ENCODE assay signal across 6 cellular contexts in genomic region chr19:5623397-5624153, GRCh38. TPM values are rescaled to one million over a fixed set of nuclear protein-coding genes. Genes with fewer than 3 reads are reported as not detected.
DNase-seq lines count a peak whose midpoint lies in the region; ATAC-seq, FAIRE-seq and TF ChIP-seq lines count a peak whose summit lies in the region.

No MANE protein-coding gene starts in this region.

- H3K27ac Mint-ChIP-seq in activated naive CD8-positive, alpha-beta T cell treated with anti-CD3 and anti-CD28 coated beads for 36 hours, result peak overlapping the region; percentile 100

- peak overlapping the region; percentile 100 for H3K4me3 ChIP-seq in mesodermal cell (ENCODE audit: extremely low read depth, insufficient read depth, low read length, poor library complexity, severe bottlenecking)

- peaks cover 66% of the 10 kb centered on the region for H3K36me3 ChIP-seq in mesodermal cell (ENCODE audit: control insufficient read depth, insufficient read depth, low read length)

- H3K4me3 Mint-ChIP-seq in activated naive CD8-positive, alpha-beta T cell treated with anti-CD3 and anti-CD28 coated beads for 36 hours, result peak overlapping the region; percentile 100

- H3K9me3 Mint-ChIP-seq in activated naive CD8-positive, alpha-beta T cell treated with anti-CD3 and anti-CD28 coated beads for 36 hours, result no peaks in the 10 kb centered on the region

- DNase-seq in activated CD4-positive, CD25-positive, alpha-beta regulatory T cell treated with anti-CD3 and anti-CD28 coated beads, Interleukin-2, amount 50 U/mL, for 72 hours, result peak; percentile 32
- DNase-seq in activated CD4-positive, CD25-positive, alpha-beta regulatory T cell (lab: John Stamatoyannopoulos, UW), result no peak
- peak; percentile 7 for DNase-seq in activated naive CD8-positive, alpha-beta T cell treated with anti-CD3 and anti-CD28 coated beads for 36 hours
- no peak for DNase-seq in GM12891 (ENCODE audit: insufficient read length, low spot score)

- FAIRE-seq in GM12891 (lab: Jason Lieb, UNC), result no peak

- peaks cover 61% of the 10 kb centered on the region for H3K4me1 Mint-ChIP-seq in activated naive CD8-positive, alpha-beta T cell treated with anti-CD3 and anti-CD28 coated beads for 36 hours

- ATAC-seq in HG03565 (IDR thresholded peaks at IDR 0.05; ENCODE audit: unreplicated experiment), result no peak

- peak overlapping the region; percentile 95 for H3K27ac ChIP-seq in mesodermal cell (ENCODE audit: low read depth, low read length, severe bottlenecking)

- peaks cover 68% of the 10 kb centered on the region for H3K36me3 Mint-ChIP-seq in activated naive CD8-positive, alpha-beta T cell treated with anti-CD3 and anti-CD28 coated beads for 36 hours

- 0 to 1% methylated on average over 24 to 45 of the region's 55 CpGs for WGBS in mesodermal cell (ENCODE audit: insufficient coverage in 2 of 2), 2 experiments

- H3K9me3 ChIP-seq in mesodermal cell (ENCODE audit: control insufficient read depth, low read length), result no peaks in the 10 kb centered on the region

- TF ChIP-seq POLR2A in GM12891 (IDR thresholded peaks at IDR 0.05; ENCODE audit: low read depth, low read length), result no peak

- peaks cover 6% of the 10 kb centered on the region for H3K27me3 Mint-ChIP-seq in activated naive CD8-positive, alpha-beta T cell treated with anti-CD3 and anti-CD28 coated beads for 36 hours

- H3K4me1 ChIP-seq in mesodermal cell (ENCODE audit: control insufficient read depth, insufficient read depth, low read length, poor library complexity, severe bottlenecking), result peaks cover 38% of the 10 kb centered on the region

TF ChIP-seq in GM12891, 5 proteins besides CTCF, POLR2A, EP300 and RAD21:
- TF ChIP-seq SPI1 (IDR thresholded peaks at IDR 0.05; ENCODE audit: low read depth, low read length) (no peak), POU2F2 (IDR thresholded peaks at IDR 0.05; ENCODE audit: low read depth, low read length) (no peak), POLR2AphosphoS5 (IDR thresholded peaks at IDR 0.05; ENCODE audit: low read depth, low read length) (no peak), PAX5 (IDR thresholded peaks at IDR 0.05; ENCODE audit: insufficient read depth, low read length, severe bottlenecking) (no peak), TAF1 (IDR thresholded peaks at IDR 0.05; ENCODE audit: low read depth, low read length) (no peak)

RNA-seq across cellular contexts. Expression of gene SAFB, which starts 0.7 kb away (rescaled TPM):
- total RNA-seq in activated naive CD8-positive, alpha-beta T cell treated with anti-CD3 and anti-CD28 coated beads for 36 hours, result 100 to 1,000 TPM; 123 to 133 TPM
- 67.5 TPM for polyA plus RNA-seq in mesodermal cell (2013, experiment 1 of 2)
- 70.8 TPM for polyA plus RNA-seq in mesodermal cell (2013, experiment 2 of 2)
- polyA plus RNA-seq in GM12891 (2012; ENCODE audit: low read depth, missing spikeins), result 52.4 TPM

RNA-seq across cellular contexts. Expression of gene SAFB2, which starts 1.0 kb away (rescaled TPM):
- 10 to 100 TPM; 79.5 to 84.1 TPM for total RNA-seq in activated naive CD8-positive, alpha-beta T cell treated with anti-CD3 and anti-CD28 coated beads for 36 hours
- polyA plus RNA-seq in mesodermal cell (2013, experiment 1 of 2), result 34.8 TPM
- polyA plus RNA-seq in mesodermal cell (2013, experiment 2 of 2), result 33.0 TPM
- polyA plus RNA-seq in GM12891 (2012; ENCODE audit: low read depth, missing spikeins), result 33.3 TPM

RNA-seq across cellular contexts. Expression of gene TINCR, which starts 55.8 kb away (rescaled TPM):
- under 1 TPM; 0.29 to 0.34 TPM for total RNA-seq in activated naive CD8-positive, alpha-beta T cell treated with anti-CD3 and anti-CD28 coated beads for 36 hours
- 0.63 TPM for polyA plus RNA-seq in mesodermal cell (2013, experiment 1 of 2)
- polyA plus RNA-seq in mesodermal cell (2013, experiment 2 of 2), result 0.56 TPM
- 0.19 TPM for polyA plus RNA-seq in GM12891 (2012; ENCODE audit: low read depth, missing spikeins)

RNA-seq across cellular contexts. Expression of gene MICOS13, which starts 56.7 kb away (rescaled TPM):
- total RNA-seq in activated naive CD8-positive, alpha-beta T cell treated with anti-CD3 and anti-CD28 coated beads for 36 hours, result 10 to 100 TPM; 44.6 to 53.5 TPM
- 32.5 TPM for polyA plus RNA-seq in mesodermal cell (2013, experiment 1 of 2)
- 27.0 TPM for polyA plus RNA-seq in mesodermal cell (2013, experiment 2 of 2)
- polyA plus RNA-seq in GM12891 (2012; ENCODE audit: low read depth, missing spikeins), result 61.8 TPM

RNA-seq across cellular contexts. Expression of gene HSD11B1L, which starts 57.3 kb away (rescaled TPM):
- total RNA-seq in activated naive CD8-positive, alpha-beta T cell treated with anti-CD3 and anti-CD28 coated beads for 36 hours, result 1 to 10 TPM; 1.5 to 3.2 TPM
- 28.3 TPM for polyA plus RNA-seq in mesodermal cell (2013, experiment 1 of 2)
- polyA plus RNA-seq in mesodermal cell (2013, experiment 2 of 2), result 23.2 TPM
- polyA plus RNA-seq in GM12891 (2012; ENCODE audit: low read depth, missing spikeins), result 2.5 TPM

Comparison
In these comparisons a context has a peak if more than half of its experiments do, and no peak if none do; other contexts are left out.
1. DNase-seq: peak in activated CD4-positive, CD25-positive, alpha-beta regulatory T cell treated with anti-CD3 and anti-CD28 coated beads, Interleukin-2, amount 50 U/mL, for 72 hours (single experiment) and activated naive CD8-positive, alpha-beta T cell treated with anti-CD3 and anti-CD28 coated beads for 36 hours (single experiment); none in activated CD4-positive, CD25-positive, alpha-beta regulatory T cell (0 of 4) and GM12891 (single experiment).